In genomic region chr3:10224794-10225660, GRCh38 we compare ENCODE assay signal across 1 cellular context.
TF ChIP-seq lines count a peak whose summit lies in the region.

No MANE protein-coding gene starts in this region.

TF ChIP-seq in HepG2, 621 proteins besides CTCF, POLR2A, EP300 and RAD21 (continued from another document and continues in another):
- TF ChIP-seq KDM3A (CRISPR knock-in tag; IDR thresholded peaks at IDR 0.05; ENCODE audit: low read depth) (peak; percentile 65; the same call in 1 of the 2 replicates), ZNF558 (CRISPR knock-in tag; IDR thresholded peaks at IDR 0.05; ENCODE audit: borderline replicate concordance) (no peak), ZNF350 (CRISPR knock-in tag; IDR thresholded peaks at IDR 0.05; ENCODE audit: borderline replicate concordance, low read depth) (peak; percentile 46; the same call in 1 of the 2 replicates), RARA (CRISPR knock-in tag; IDR thresholded peaks at IDR 0.05) (peak; percentile 94), GATAD1 (CRISPR knock-in tag; IDR thresholded peaks at IDR 0.05) (peak; percentile 59; the same call in 1 of the 2 replicates), HES4 (CRISPR knock-in tag; IDR thresholded peaks at IDR 0.05; ENCODE audit: borderline replicate concordance) (no peak), ZNF382 (CRISPR knock-in tag; IDR thresholded peaks at IDR 0.05; ENCODE audit: borderline replicate concordance) (no peak), KDM2A (CRISPR knock-in tag; IDR thresholded peaks at IDR 0.05; ENCODE audit: borderline replicate concordance, low read depth) (peak; percentile 65), LCORL (IDR thresholded peaks at IDR 0.05) (peak; percentile 97), LCORL (CRISPR knock-in tag; IDR thresholded peaks at IDR 0.05) (peak; percentile 99), ZBTB43 (CRISPR knock-in tag; conservative IDR thresholded peaks at IDR 0.05) (no peak), ARNTL (CRISPR knock-in tag; IDR thresholded peaks at IDR 0.05) (peak; percentile 48; the same call in 1 of the 2 replicates), NR2F2 (IDR thresholded peaks at IDR 0.05; ENCODE audit: borderline replicate concordance, low read depth) (peak; percentile 85; the same call in 1 of the 2 replicates), IRX3 (CRISPR knock-in tag; IDR thresholded peaks at IDR 0.05; ENCODE audit: borderline replicate concordance, low read depth) (no peak), NONO (IDR thresholded peaks at IDR 0.05) (no peak), NONO (CRISPR knock-in tag; conservative IDR thresholded peaks at IDR 0.05) (peak; percentile 80), ZSCAN9 (CRISPR knock-in tag; IDR thresholded peaks at IDR 0.05; ENCODE audit: borderline replicate concordance) (peak; percentile 86; the same call in 1 of the 2 replicates), AHDC1 (CRISPR knock-in tag; IDR thresholded peaks at IDR 0.05; ENCODE audit: borderline replicate concordance) (peak; percentile 91), GMEB1 (CRISPR knock-in tag; IDR thresholded peaks at IDR 0.05; ENCODE audit: borderline replicate concordance) (peak; percentile 60; the same call in 1 of the 2 replicates), NFIC (IDR thresholded peaks at IDR 0.05; ENCODE audit: low read length) (peak; percentile 98), ZBTB20 (CRISPR knock-in tag; IDR thresholded peaks at IDR 0.05; ENCODE audit: borderline replicate concordance, low read depth) (peak; percentile 72; the same call in 1 of the 2 replicates), MEF2D (CRISPR knock-in tag; IDR thresholded peaks at IDR 0.05) (peak; percentile 86), ZBTB39 (CRISPR knock-in tag; IDR thresholded peaks at IDR 0.05) (no peak), TARDBP (CRISPR knock-in tag; IDR thresholded peaks at IDR 0.05) (peak; percentile 83; the same call in 1 of the 2 replicates), ZNF460 (CRISPR knock-in tag; IDR thresholded peaks at IDR 0.05; ENCODE audit: borderline replicate concordance) (peak; percentile 62; the same call in 1 of the 2 replicates), ZNF614 (CRISPR knock-in tag; IDR thresholded peaks at IDR 0.05; ENCODE audit: borderline replicate concordance) (peak; percentile 92; the same call in 1 of the 2 replicates), ZMYM2 (CRISPR knock-in tag; IDR thresholded peaks at IDR 0.05) (peak; percentile 81; the same call in 1 of the 2 replicates), RNF219 (CRISPR knock-in tag; IDR thresholded peaks at IDR 0.05) (no peak), ZNF790 (CRISPR knock-in tag; IDR thresholded peaks at IDR 0.05; ENCODE audit: borderline replicate concordance) (no peak), KLF12 (CRISPR knock-in tag; IDR thresholded peaks at IDR 0.05; ENCODE audit: borderline replicate concordance) (no peak; the same call in 1 of the 2 replicates), ZNF224 (CRISPR knock-in tag; IDR thresholded peaks at IDR 0.05) (no peak), ZNF792 (CRISPR knock-in tag; IDR thresholded peaks at IDR 0.05) (peak; percentile 66), PBX2 (CRISPR knock-in tag; IDR thresholded peaks at IDR 0.05) (no peak), BHLHE40 (IDR thresholded peaks at IDR 0.05; ENCODE audit: low read length) (peak; percentile 19; the same call in 1 of the 2 replicates), ZSCAN29 (CRISPR knock-in tag; conservative IDR thresholded peaks at IDR 0.05) (no peak), ATF7-NPFF (CRISPR knock-in tag; IDR thresholded peaks at IDR 0.05; ENCODE audit: low read depth) (0 out of 2 replicates have a peak, but pooled peaks have one; percentile 6), ZBTB7B (CRISPR knock-in tag; IDR thresholded peaks at IDR 0.05) (peak; percentile 89), XRCC5 (optimal IDR thresholded peaks at IDR 0.05; ENCODE audit: low read length) (no peak), NFKB2 (CRISPR knock-in tag; IDR thresholded peaks at IDR 0.05; ENCODE audit: borderline replicate concordance) (no peak), HNRNPL (IDR thresholded peaks at IDR 0.05; ENCODE audit: low read depth, low read length) (no peak), PHF8 (CRISPR knock-in tag; IDR thresholded peaks at IDR 0.05) (no peak), CREB1 (IDR thresholded peaks at IDR 0.05) (no peak), CREB1 (CRISPR knock-in tag; IDR thresholded peaks at IDR 0.05) (peak; percentile 79), KMT2B (CRISPR knock-in tag; IDR thresholded peaks at IDR 0.05) (peak; percentile 19; the same call in 1 of the 2 replicates), POLR2AphosphoS5 (IDR thresholded peaks at IDR 0.05; ENCODE audit: low read depth, low read length) (no peak), HDAC2 (CRISPR knock-in tag; IDR thresholded peaks at IDR 0.05) (peak; percentile 95), MLX (CRISPR knock-in tag; IDR thresholded peaks at IDR 0.05) (peak; percentile 88), ZNF124 (CRISPR knock-in tag; IDR thresholded peaks at IDR 0.05) (peak; percentile 85), ZBTB3 (CRISPR knock-in tag; IDR thresholded peaks at IDR 0.05; ENCODE audit: borderline replicate concordance, low read depth) (no peak), SIX1 (CRISPR knock-in tag; IDR thresholded peaks at IDR 0.05; ENCODE audit: borderline replicate concordance) (peak; percentile 80; the same call in 1 of the 2 replicates), PHF5A (CRISPR knock-in tag; IDR thresholded peaks at IDR 0.05; ENCODE audit: low read depth, unreplicated experiment) (peak; percentile 47), TOE1 (CRISPR knock-in tag; IDR thresholded peaks at IDR 0.05) (no peak), ZNF746 (CRISPR knock-in tag; IDR thresholded peaks at IDR 0.05) (peak; percentile 63; the same call in 1 of the 2 replicates), ZNF691 (CRISPR knock-in tag; IDR thresholded peaks at IDR 0.05; ENCODE audit: borderline replicate concordance, low read depth) (peak; percentile 97), HNF4A (CRISPR knock-in tag; IDR thresholded peaks at IDR 0.05) (peak; percentile 98), SIX4 (CRISPR knock-in tag; IDR thresholded peaks at IDR 0.05) (peak; percentile 81)
